ENCODE assay signal across 8 cellular contexts in the genomic region with DNA sequence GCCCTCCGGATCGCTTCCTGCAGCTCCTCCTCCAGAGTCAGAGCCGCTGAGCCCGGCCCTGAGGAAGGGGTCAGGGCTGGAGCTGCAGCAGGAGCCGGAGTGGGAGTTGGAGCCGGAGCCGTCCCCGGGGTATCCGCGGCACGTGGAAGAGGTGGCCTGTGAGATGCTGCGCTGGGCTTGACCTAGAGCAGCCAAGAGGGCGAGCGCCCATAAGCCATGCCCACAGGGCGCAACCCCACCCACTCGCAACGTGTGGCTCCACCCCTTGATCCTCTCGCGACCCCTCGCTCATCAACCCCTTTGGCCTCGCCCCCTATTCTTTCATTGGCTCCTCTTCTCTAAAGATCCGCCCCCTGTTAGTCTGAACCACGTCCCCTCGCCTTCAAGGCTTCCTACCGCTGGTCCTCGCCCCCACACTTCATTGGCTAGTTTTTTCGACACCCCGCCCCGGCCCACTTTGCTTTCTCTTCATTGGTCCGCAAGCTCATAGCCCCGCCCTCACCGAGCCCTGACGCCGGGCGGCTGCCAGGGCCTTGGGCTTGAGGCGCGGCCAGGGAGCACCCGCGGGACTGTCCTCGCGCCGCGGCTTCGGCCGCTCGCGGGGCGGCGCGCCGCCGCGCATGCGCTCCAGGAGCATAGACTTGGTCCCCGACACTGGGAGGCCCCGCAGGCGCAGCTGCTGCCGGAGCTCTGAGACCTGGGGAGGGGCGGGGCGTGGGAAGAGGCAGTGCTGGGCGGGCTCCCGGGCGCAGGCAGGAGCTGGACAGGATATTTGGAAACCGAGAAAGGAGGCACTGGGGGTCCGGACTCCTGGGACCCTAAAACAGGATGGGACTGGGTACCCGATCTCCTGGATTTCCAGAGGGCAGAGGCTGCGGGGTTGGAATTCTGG. TPM values are rescaled to one million over a fixed set of nuclear protein-coding genes. Genes with fewer than 3 reads are reported as not detected.
DNase-seq lines count a peak whose midpoint lies in the region; ATAC-seq and TF ChIP-seq lines count a peak whose summit lies in the region.

No MANE protein-coding gene starts in this region.

- under 1% methylated on average over 65 of the region's 67 CpGs for WGBS in prostate gland
- WGBS in urinary bladder, result under 1% methylated on average over 67 of the region's 67 CpGs

- H3K9me3 ChIP-seq in right atrium auricular region, result peaks cover 0 to 4% of the 10 kb centered on the region in 2 donors
- no peaks in the 10 kb centered on the region for H3K9me3 ChIP-seq in prostate gland

- peak overlapping the region; percentile 89 for H3K27ac ChIP-seq in angular gyrus (ENCODE audit: low read depth, low read length)
- H3K27ac ChIP-seq in right atrium auricular region, result peak overlapping the region; percentile 86 to 91
- H3K27ac ChIP-seq in prostate gland, result peak overlapping the region; percentile 81 to 88
- peak overlapping the region; percentile 84 for H3K27ac ChIP-seq in urinary bladder (ENCODE audit: low read depth)

- in situ Hi-C loops in GM13976 (cut with MboI; ENCODE audit: low sequenced_read_pairs, unreplicated experiment), result no loop called here

- DNase-seq in GM13976 (ENCODE audit: low spot score), result peak; percentile 100
- DNase-seq in NCI-H1436 treated with DMSO at 0.1 percent for 48 hours (lab: John Stamatoyannopoulos, UW), result peak; percentile 100
- peak; percentile 99 for DNase-seq in right atrium auricular region (ENCODE audit: low spot score)
- peak; percentile 99 for DNase-seq in prostate gland (ENCODE audit: low spot score)

- H3K27me3 ChIP-seq in right atrium auricular region (no peaks in the 10 kb centered on the region), prostate gland (replicated peaks; ENCODE audit: insufficient read depth) (no peaks in the 10 kb centered on the region)

- no peaks in the 10 kb centered on the region for H3K36me3 Mint-ChIP-seq in T-helper 1 cell treated with Interleukin-12 subunit alpha and Interleukin-12 subunit beta and Interleukin-4 antibody, amounts not matched to agents 30 μg/mL and 1 μg/mL, for 36 hours (ENCODE audit: low read depth)

- intact Hi-C loops in prostate gland (cut with DNase I), result loop anchor here (5.0 kb wide), 1 partner anchor 72 kb away; no protein-coding TSS in a partner anchor

- peak; percentile 85 for TF ChIP-seq POLR2A in prostate gland (IDR thresholded peaks at IDR 0.05)

- peak overlapping the region; percentile 84 for H3K4me3 Mint-ChIP-seq in T-helper 1 cell treated with Interleukin-12 subunit alpha and Interleukin-12 subunit beta and Interleukin-4 antibody, amounts not matched to agents 30 μg/mL and 1 μg/mL, for 36 hours

- TF ChIP-seq CTCF in GM13976 (IDR thresholded peaks at IDR 0.05; ENCODE audit: borderline replicate concordance, control extremely low read depth, extremely low read depth, insufficient read depth, missing control alignments) (no peak), right atrium auricular region (IDR thresholded peaks at IDR 0.05) (no peak), prostate gland (IDR thresholded peaks at IDR 0.05) (peak in 3 of 4 experiments; percentile 18 to 38 (median 38))

- H3K4me1 ChIP-seq in right atrium auricular region (peaks cover 0 to 54% of the 10 kb centered on the region in 2 donors), prostate gland (replicated peaks) (peaks cover 8% of the 10 kb centered on the region), urinary bladder (ENCODE audit: insufficient read depth) (no peaks in the 10 kb centered on the region)

- H3K27ac Mint-ChIP-seq in T-helper 1 cell treated with Interleukin-12 subunit alpha and Interleukin-12 subunit beta and Interleukin-4 antibody, amounts not matched to agents 30 μg/mL and 1 μg/mL, for 36 hours, result peak overlapping the region; percentile 74

- peak; percentile 85 for ATAC-seq in HG02852 (IDR thresholded peaks at IDR 0.05; ENCODE audit: unreplicated experiment)

- no peaks in the 10 kb centered on the region for H3K9me3 Mint-ChIP-seq in T-helper 1 cell treated with Interleukin-12 subunit alpha and Interleukin-12 subunit beta and Interleukin-4 antibody, amounts not matched to agents 30 μg/mL and 1 μg/mL, for 36 hours

- H3K4me1 Mint-ChIP-seq in T-helper 1 cell treated with Interleukin-12 subunit alpha and Interleukin-12 subunit beta and Interleukin-4 antibody, amounts not matched to agents 30 μg/mL and 1 μg/mL, for 36 hours (ENCODE audit: low read depth), result peaks cover 5% of the 10 kb centered on the region

- H3K36me3 ChIP-seq in right atrium auricular region, result no peaks in the 10 kb centered on the region
- no peaks in the 10 kb centered on the region for H3K36me3 ChIP-seq in prostate gland
- no peaks in the 10 kb centered on the region for H3K36me3 ChIP-seq in urinary bladder (ENCODE audit: insufficient read depth)

- H3K4me3 ChIP-seq in right atrium auricular region (peak overlapping the region; percentile 50 to 76), prostate gland (peak overlapping the region; percentile 47 to 49), urinary bladder (ENCODE audit: low read depth, low read length) (peak overlapping the region; percentile 56)

- no peaks in the 10 kb centered on the region for H3K27me3 Mint-ChIP-seq in T-helper 1 cell treated with Interleukin-12 subunit alpha and Interleukin-12 subunit beta and Interleukin-4 antibody, amounts not matched to agents 30 μg/mL and 1 μg/mL, for 36 hours (ENCODE audit: low read depth)

RNA-seq across cellular contexts. Expression of a gene that starts 5.4 kb away (rescaled TPM):
- total RNA-seq in right atrium auricular region, result 1 to 10 TPM in 1 of 2 donors, under 1 TPM in 1; 0.70 to 2.4 TPM
- 10 to 100 TPM in 1 of 2 donors, 1 to 10 TPM in 1; 2.6 to 13.9 TPM for total RNA-seq in prostate gland
- 2.5 TPM for total RNA-seq in urinary bladder
- 3.0 TPM for polyA plus RNA-seq in urinary bladder

RNA-seq across cellular contexts. Expression of a gene that starts 18.3 kb away (rescaled TPM):
- total RNA-seq in right atrium auricular region, result not detected
- total RNA-seq in prostate gland, result 1 to 10 TPM; 1.4 to 2.7 TPM
- 0.79 TPM for total RNA-seq in urinary bladder
- 0.41 TPM for polyA plus RNA-seq in urinary bladder

RNA-seq across cellular contexts. Expression of a gene that starts 26.3 kb away (rescaled TPM):
- 10 to 100 TPM; 13.6 to 22.9 TPM for total RNA-seq in right atrium auricular region
- 10 to 100 TPM in 1 of 2 donors, 1 to 10 TPM in 1; 9.1 to 16.2 TPM for total RNA-seq in prostate gland
- 10.8 TPM for total RNA-seq in urinary bladder
- polyA plus RNA-seq in urinary bladder, result 15.5 TPM

RNA-seq across cellular contexts. Expression of a gene that starts 32.6 kb away (rescaled TPM):
- total RNA-seq in right atrium auricular region, result not detected
- 1 to 10 TPM in 1 of 2 donors, not detected in 1; 6.4 TPM for total RNA-seq in prostate gland
- total RNA-seq in urinary bladder, result not detected
- not detected for polyA plus RNA-seq in urinary bladder

RNA-seq across cellular contexts. Expression of a gene that starts 38.3 kb away (rescaled TPM):
- total RNA-seq in right atrium auricular region, result 1 to 10 TPM; 3.1 to 3.3 TPM
- total RNA-seq in prostate gland, result 1 to 10 TPM; 2.1 to 4.1 TPM
- 1.6 TPM for total RNA-seq in urinary bladder
- 1.5 TPM for polyA plus RNA-seq in urinary bladder

Comparison
In these comparisons a context has a peak if more than half of its experiments do, and no peak if none do; other contexts are left out.
1. Peak in every context shown above with its lines: DNase-seq, ATAC-seq, H3K4me3 ChIP-seq and H3K27ac ChIP-seq.
2. CTCF ChIP-seq: peak in prostate gland (3 of 4); none in GM13976 (single experiment) and right atrium auricular region (0 of 2).